8 cellular contexts compared by ENCODE assay signal in the genomic region with DNA sequence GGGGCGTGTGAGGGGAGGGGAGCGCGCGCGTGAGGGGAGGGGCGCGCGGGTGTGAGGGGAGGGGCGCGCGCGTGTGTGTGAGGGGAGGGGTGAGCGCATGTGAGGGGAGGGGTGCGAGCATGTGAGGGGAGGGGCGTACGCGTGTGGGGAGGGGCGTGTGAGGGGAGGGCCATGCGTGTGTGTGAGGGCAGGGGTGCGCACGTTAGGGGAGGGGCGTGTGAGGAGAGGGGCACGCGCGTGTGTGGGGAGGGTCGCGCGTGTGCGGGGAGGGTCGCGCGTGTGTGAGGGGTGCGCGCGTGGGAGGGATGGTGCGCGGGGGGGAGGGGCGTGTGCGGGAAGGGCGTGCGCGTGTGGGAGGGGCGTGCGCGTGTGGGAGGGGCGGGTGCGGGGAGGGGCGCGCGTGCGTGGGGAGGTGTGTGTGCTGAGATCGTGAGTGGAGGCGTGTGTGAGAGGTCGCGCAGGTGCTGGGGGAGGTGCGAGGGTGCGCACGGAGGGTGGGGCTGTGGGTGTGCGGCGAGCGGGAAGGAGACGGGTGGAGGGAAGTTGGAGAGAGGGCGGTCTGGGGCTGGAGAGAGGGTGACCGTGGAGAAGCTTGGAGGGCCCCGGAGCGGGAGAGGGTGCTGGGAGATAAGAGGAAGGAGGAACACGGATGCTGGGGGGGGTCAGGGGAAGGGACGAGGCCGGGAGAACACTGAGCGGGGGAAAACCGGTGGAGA. TPM values are rescaled to one million over a fixed set of nuclear protein-coding genes. Genes with fewer than 3 reads are reported as not detected.
DNase-seq lines count a peak whose midpoint lies in the region; ATAC-seq and TF ChIP-seq lines count a peak whose summit lies in the region.

No MANE protein-coding gene starts in this region.

- peak overlapping the region; percentile 81 to 96 (median 91) for H3K27ac Mint-ChIP-seq in CD14-positive monocyte
- peak overlapping the region; percentile 98 for H3K27ac Mint-ChIP-seq in activated naive CD8-positive, alpha-beta T cell treated with anti-CD3 and anti-CD28 coated beads for 36 hours

- H3K27me3 Mint-ChIP-seq in CD14-positive monocyte (ENCODE audit: low read depth in 3 of 3) = no peaks in the 10 kb centered on the region
- H3K27me3 Mint-ChIP-seq in activated naive CD8-positive, alpha-beta T cell treated with anti-CD3 and anti-CD28 coated beads for 36 hours = peaks cover 4% of the 10 kb centered on the region

- H3K4me3 ChIP-seq in ovary = peak overlapping the region; percentile 94
- peak overlapping the region; percentile 79 to 93 for H3K4me3 ChIP-seq in vagina

- DNase-seq in CD14-positive monocyte (ENCODE audit: low spot score) (no peak), SKM-1 treated with dmso at 0.1 percent for 144 hours (lab: John Stamatoyannopoulos, UW; ENCODE audit: unreplicated experiment) (peak; percentile 88), Right ventricle myocardium superior (peak; percentile 83), ovary (peak; percentile 72 to 86 (median 83)), vagina (ENCODE audit: extremely low spot score in 2 of 2) (no peak)
- peak; percentile 58 for DNase-seq in activated naive CD8-positive, alpha-beta T cell treated with anti-CD3 and anti-CD28 coated beads for 36 hours

- peak overlapping the region; percentile 94 to 95 for H3K4me3 Mint-ChIP-seq in CD14-positive monocyte
- peak overlapping the region; percentile 93 for H3K4me3 Mint-ChIP-seq in activated naive CD8-positive, alpha-beta T cell treated with anti-CD3 and anti-CD28 coated beads for 36 hours

- H3K36me3 ChIP-seq in ovary = no peaks in the 10 kb centered on the region
- H3K36me3 ChIP-seq in vagina = peaks cover 0 to 4% of the 10 kb centered on the region in 2 donors

- TF ChIP-seq CTCF in CD14-positive monocyte (IDR thresholded peaks at IDR 0.05) = no peak
- no peak for TF ChIP-seq CTCF in ovary (IDR thresholded peaks at IDR 0.05)
- no peak for TF ChIP-seq CTCF in vagina (IDR thresholded peaks at IDR 0.05)

- peak overlapping the region; percentile 91 to 94 for H3K27ac ChIP-seq in ovary
- peak overlapping the region; percentile 96 for H3K27ac ChIP-seq in vagina

- peaks cover 14 to 29% of the 10 kb centered on the region in 2 donors for H3K36me3 Mint-ChIP-seq in CD14-positive monocyte
- peaks cover 14% of the 10 kb centered on the region for H3K36me3 Mint-ChIP-seq in activated naive CD8-positive, alpha-beta T cell treated with anti-CD3 and anti-CD28 coated beads for 36 hours

- H3K27me3 ChIP-seq in ovary (no peaks in the 10 kb centered on the region), vagina (no peaks in the 10 kb centered on the region)

- ATAC-seq in HG02678 (IDR thresholded peaks at IDR 0.05; ENCODE audit: unreplicated experiment) (peak; percentile 21), Right ventricle myocardium superior (ENCODE audit: poor library complexity) (peak; percentile 60), HG03565 (IDR thresholded peaks at IDR 0.05; ENCODE audit: unreplicated experiment) (no peak)

- peaks cover 29% of the 10 kb centered on the region for H3K4me1 Mint-ChIP-seq in CD14-positive monocyte
- H3K4me1 Mint-ChIP-seq in activated naive CD8-positive, alpha-beta T cell treated with anti-CD3 and anti-CD28 coated beads for 36 hours = peaks cover 46% of the 10 kb centered on the region

- intact Hi-C loops in CD14-positive monocyte (cut with micrococcal nuclease) (loop anchor here (2.0 to 5.0 kb wide), 3 partner anchors 45 to 88 kb away; no protein-coding TSS in a partner anchor), Right ventricle myocardium superior (cut with DNase I) (loop anchor here (5.0 to 10.0 kb wide), 2 partner anchors 40 to 332 kb away; no protein-coding TSS in a partner anchor), ovary (cut with DNase I) (loop anchor here in 3 of 4 donors (1.0 to 10.0 kb wide), 5 partner anchors 17 to 332 kb away; no protein-coding TSS in a partner anchor), vagina (cut with DNase I) (loop anchor here (2.0 to 10.0 kb wide), 2 partner anchors 16 to 48 kb away; no protein-coding TSS in a partner anchor)

- TF ChIP-seq EP300 in ovary (IDR thresholded peaks at IDR 0.05) = no peak

- peaks cover 0 to 2% (median 0%) of the 10 kb centered on the region in 7 donors for H3K9me3 Mint-ChIP-seq in CD14-positive monocyte
- H3K9me3 Mint-ChIP-seq in activated naive CD8-positive, alpha-beta T cell treated with anti-CD3 and anti-CD28 coated beads for 36 hours = no peaks in the 10 kb centered on the region

- H3K9me3 ChIP-seq in ovary (no peaks in the 10 kb centered on the region), vagina (no peaks in the 10 kb centered on the region)

- TF ChIP-seq POLR2A in ovary (IDR thresholded peaks at IDR 0.05) = no peak
- TF ChIP-seq POLR2A in vagina (IDR thresholded peaks at IDR 0.05) = no peak

- WGBS in ovary, 3 donors = 1 to 2% (median 1%) methylated on average over 41 to 70 of the region's 71 CpGs

- no peaks in the 10 kb centered on the region for H3K4me1 ChIP-seq in ovary (ENCODE audit: insufficient read depth)
- H3K4me1 ChIP-seq in vagina = peaks cover 21% of the 10 kb centered on the region

RNA-seq across cellular contexts. Expression of gene MXI1, which starts 19.7 kb away (rescaled TPM):
- 10 to 100 TPM; 21.6 to 25.7 TPM for polyA plus RNA-seq in CD14-positive monocyte
- total RNA-seq in activated naive CD8-positive, alpha-beta T cell treated with anti-CD3 and anti-CD28 coated beads for 36 hours = 10 to 100 TPM; 24.4 to 26.7 TPM
- 75.2 TPM for total RNA-seq in Right ventricle myocardium superior
- 10 to 100 TPM; 41.9 to 80.0 (median 60.8) TPM for total RNA-seq in ovary
- polyA plus RNA-seq in ovary = 100 to 1,000 TPM in 1 of 2 donors, 10 to 100 TPM in 1; 75.4 to 100 TPM
- total RNA-seq in vagina = 49.8 TPM

Comparison
In these comparisons a context has a peak if more than half of its experiments do, and no peak if none do; other contexts are left out.
1. DNase-seq: peak in SKM-1 treated with dmso at 0.1 percent for 144 hours (single experiment), activated naive CD8-positive, alpha-beta T cell treated with anti-CD3 and anti-CD28 coated beads for 36 hours (single experiment), Right ventricle myocardium superior (single experiment) and ovary (5 of 5); none in CD14-positive monocyte (single experiment) and vagina (0 of 2).